In the genomic region with DNA sequence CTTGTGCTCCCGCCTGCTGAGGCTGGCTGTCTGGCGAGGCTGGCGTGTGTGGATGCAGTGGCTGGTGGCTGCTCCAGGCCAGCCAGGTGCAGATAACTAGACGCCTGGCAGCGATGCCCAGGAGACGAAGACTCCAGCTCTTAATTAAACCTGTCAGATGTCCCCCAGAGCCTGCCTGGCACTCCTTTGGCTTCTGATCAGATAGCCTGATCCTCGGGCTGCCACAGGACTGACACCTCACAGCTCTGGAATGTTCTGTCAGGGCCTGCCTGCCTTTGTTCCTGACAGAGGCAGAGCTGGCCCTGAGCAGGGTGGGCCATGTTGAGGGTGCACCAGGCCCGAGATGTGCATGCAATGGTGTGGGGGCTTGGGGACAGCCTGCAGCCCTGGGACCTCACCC, we compare ENCODE assay signal across 19 cellular contexts. TPM values are rescaled to one million over a fixed set of nuclear protein-coding genes. Genes with fewer than 3 reads are reported as not detected.
DNase-seq lines count a peak whose midpoint lies in the region; ATAC-seq and TF ChIP-seq lines count a peak whose summit lies in the region.
"Had no signal": no experiment of that assay in that cellular context is flagged by ENCODE, and none has a peak within 500 bp of the region (broad histone marks: within the 10 kb centered on the region; RNA-seq: fewer than 3 reads in every experiment).

No MANE protein-coding gene starts in this region.

- in situ Hi-C loops in astrocyte of the cerebellum (cut with HindIII; ENCODE audit: low sequenced_read_pairs) (no loop called here), gastrocnemius medialis (cut with MboI; ENCODE audit: low sequenced_read_pairs in 4 of 4) (no loop called here)

- peaks cover 64% of the 10 kb centered on the region for H3K36me3 Mint-ChIP-seq in activated T-cell treated with anti-CD3 and anti-CD28 coated beads, Interleukin-2, amount 50 U/mL, for 24 hours (ENCODE audit: low read depth)
- H3K36me3 Mint-ChIP-seq: activated CD8-positive, alpha-beta memory T cell treated with anti-CD3 and anti-CD28 coated beads, Interleukin-2, amount 10 ng/mL, durations not matched to agents 7 days and 5 days; activated naive CD4-positive, alpha-beta T cell treated with anti-CD3 and anti-CD28 coated beads, Interleukin-2, amount 10 ng/mL, durations not matched to agents 7 days and 5 days had no signal

- no peaks in the 10 kb centered on the region for H3K4me1 ChIP-seq in gastrocnemius medialis
- H3K4me1 ChIP-seq: lower lobe of right lung, neural progenitor cell, uterus had no signal

- no peak for ATAC-seq in gastrocnemius medialis
- ATAC-seq: activated CD8-positive, alpha-beta memory T cell treated with anti-CD3 and anti-CD28 coated beads, Interleukin-2, amount 10 ng/mL, durations not matched to agents 7 days and 5 days; lower lobe of right lung had no signal

- H3K4me3 ChIP-seq in astrocyte of the cerebellum (ENCODE audit: low read depth, low read length) (no peak overlapping the region), gastrocnemius medialis (no peak overlapping the region)
- H3K4me3 ChIP-seq: esophagus squamous epithelium, lower lobe of right lung, neural progenitor cell, uterus had no signal

- H3K36me3 ChIP-seq in gastrocnemius medialis = peaks cover 0 to 62% of the 10 kb centered on the region in 2 donors
- H3K36me3 ChIP-seq: neural progenitor cell, uterus had no signal

- no peaks in the 10 kb centered on the region for H3K27me3 Mint-ChIP-seq in activated T-cell treated with anti-CD3 and anti-CD28 coated beads, Interleukin-2, amount 50 U/mL, for 24 hours
- H3K27me3 Mint-ChIP-seq: activated B cell treated with CpG ODN at 0.5 μM for 24 hours; activated CD8-positive, alpha-beta memory T cell treated with anti-CD3 and anti-CD28 coated beads, Interleukin-2, amount 10 ng/mL, durations not matched to agents 7 days and 5 days; activated naive CD4-positive, alpha-beta T cell treated with anti-CD3 and anti-CD28 coated beads, Interleukin-2, amount 10 ng/mL, durations not matched to agents 7 days and 5 days; CD8-positive, alpha-beta memory T cell had no signal

- intact Hi-C loops in gastrocnemius medialis (cut with DNase I; ENCODE audit: low total_unique reads) = no loop called here

- H3K4me3 Mint-ChIP-seq in activated T-cell treated with anti-CD3 and anti-CD28 coated beads, Interleukin-2, amount 50 U/mL, for 24 hours = no peak overlapping the region
- H3K4me3 Mint-ChIP-seq: activated B cell treated with CpG ODN at 0.5 μM for 24 hours; activated CD8-positive, alpha-beta memory T cell treated with anti-CD3 and anti-CD28 coated beads, Interleukin-2, amount 10 ng/mL, durations not matched to agents 7 days and 5 days; activated naive CD4-positive, alpha-beta T cell treated with anti-CD3 and anti-CD28 coated beads, Interleukin-2, amount 10 ng/mL, durations not matched to agents 7 days and 5 days; CD8-positive, alpha-beta memory T cell; neural progenitor cell had no signal

- TF ChIP-seq RAD21 in Ishikawa (IDR thresholded peaks at IDR 0.05; ENCODE audit: low read depth) = no peak

- DNase-seq in A172 (ENCODE audit: low spot score) (peak; percentile 90), astrocyte of the cerebellum (ENCODE audit: low read depth) (peak; percentile 19), glomerular visceral epithelial cell (ENCODE audit: extremely low spot score) (peak; percentile 56), NCI-H345 treated with DMSO at 0.1 percent for 48 hours (lab: John Stamatoyannopoulos, UW; ENCODE audit: unreplicated experiment) (no peak), NOMO-1 (lab: John Stamatoyannopoulos, UW; ENCODE audit: unreplicated experiment in 2 of 2) (no peak), gastrocnemius medialis (no peak)
- no peak for DNase-seq in activated T-cell treated with anti-CD3 and anti-CD28 coated beads, Interleukin-2, amount 50 U/mL, for 24 hours
- DNase-seq: activated B cell treated with CpG ODN at 0.5 μM for 24 hours; activated CD8-positive, alpha-beta memory T cell treated with anti-CD3 and anti-CD28 coated beads, Interleukin-2, amount 10 ng/mL, durations not matched to agents 7 days and 5 days; activated naive CD4-positive, alpha-beta T cell treated with anti-CD3 and anti-CD28 coated beads, Interleukin-2, amount 10 ng/mL, durations not matched to agents 7 days and 5 days; CD8-positive, alpha-beta memory T cell; esophagus squamous epithelium; lower lobe of right lung; NCI-H1092; NCI-H2171; stimulated activated naive CD4-positive, alpha-beta T cell; uterus had no signal

- no peak for TF ChIP-seq POLR2A in gastrocnemius medialis (IDR thresholded peaks at IDR 0.05)

- no peaks in the 10 kb centered on the region for H3K9me3 Mint-ChIP-seq in activated T-cell treated with anti-CD3 and anti-CD28 coated beads, Interleukin-2, amount 50 U/mL, for 24 hours
- H3K9me3 Mint-ChIP-seq: activated B cell treated with CpG ODN at 0.5 μM for 24 hours; activated naive CD4-positive, alpha-beta T cell treated with anti-CD3 and anti-CD28 coated beads, Interleukin-2, amount 10 ng/mL, durations not matched to agents 7 days and 5 days; CD8-positive, alpha-beta memory T cell; neural progenitor cell had no signal

- H3K27ac ChIP-seq in gastrocnemius medialis = no peak overlapping the region
- H3K27ac ChIP-seq: lower lobe of right lung, neural progenitor cell, uterus had no signal

- H3K27me3 ChIP-seq in gastrocnemius medialis = no peaks in the 10 kb centered on the region
- H3K27me3 ChIP-seq: esophagus squamous epithelium, neural progenitor cell, uterus had no signal

- TF ChIP-seq CTCF in astrocyte of the cerebellum (IDR thresholded peaks at IDR 0.05; ENCODE audit: low read depth, low read length, missing control alignments) (no peak), gastrocnemius medialis (IDR thresholded peaks at IDR 0.05 in 4 of 5, conservative IDR thresholded peaks at IDR 0.05 in 1 of 5) (no peak)

- no peaks in the 10 kb centered on the region for H3K4me1 Mint-ChIP-seq in activated T-cell treated with anti-CD3 and anti-CD28 coated beads, Interleukin-2, amount 50 U/mL, for 24 hours (ENCODE audit: low read depth)
- H3K4me1 Mint-ChIP-seq: activated CD8-positive, alpha-beta memory T cell treated with anti-CD3 and anti-CD28 coated beads, Interleukin-2, amount 10 ng/mL, durations not matched to agents 7 days and 5 days; activated naive CD4-positive, alpha-beta T cell treated with anti-CD3 and anti-CD28 coated beads, Interleukin-2, amount 10 ng/mL, durations not matched to agents 7 days and 5 days; CD8-positive, alpha-beta memory T cell had no signal

- no peaks in the 10 kb centered on the region for H3K9me3 ChIP-seq in gastrocnemius medialis
- H3K9me3 ChIP-seq: esophagus squamous epithelium, lower lobe of right lung, uterus had no signal

- H3K27ac Mint-ChIP-seq in activated T-cell treated with anti-CD3 and anti-CD28 coated beads, Interleukin-2, amount 50 U/mL, for 24 hours = no peak overlapping the region
- H3K27ac Mint-ChIP-seq: activated B cell treated with CpG ODN at 0.5 μM for 24 hours; activated CD8-positive, alpha-beta memory T cell treated with anti-CD3 and anti-CD28 coated beads, Interleukin-2, amount 10 ng/mL, durations not matched to agents 7 days and 5 days; activated naive CD4-positive, alpha-beta T cell treated with anti-CD3 and anti-CD28 coated beads, Interleukin-2, amount 10 ng/mL, durations not matched to agents 7 days and 5 days had no signal

- no peak for TF ChIP-seq EP300 in Ishikawa (IDR thresholded peaks at IDR 0.05; ENCODE audit: borderline replicate concordance)

TF ChIP-seq in Ishikawa, 13 proteins besides CTCF, POLR2A, EP300 and RAD21:
- no peak for TF ChIP-seq TAF1 (IDR thresholded peaks at IDR 0.05; ENCODE audit: low read depth)
- no peak for TF ChIP-seq NFIC (IDR thresholded peaks at IDR 0.05)
- TF ChIP-seq TEAD4 (IDR thresholded peaks at IDR 0.05) = peak; percentile 14; the same call in 1 of the 2 replicates
TF ChIP-seq in Ishikawa: peak in this region for 1.

RNA-seq across cellular contexts. Expression of a gene that starts 36.5 kb away (rescaled TPM):
- 51.3 and 55.1 TPM in 2 replicates for total RNA-seq in A172 (2014; rRNA removed; shearing (Covaris generic))
- total RNA-seq in gastrocnemius medialis = 10 to 100 TPM; 12.7 to 27.9 (median 19.5) TPM

Comparison
In these comparisons a context has a peak if more than half of its experiments do, and no peak if none do; other contexts are left out.
1. DNase-seq: peak in A172 (single experiment), astrocyte of the cerebellum (single experiment) and glomerular visceral epithelial cell (single experiment); none in NCI-H345 treated with DMSO at 0.1 percent for 48 hours (single experiment), activated T-cell treated with anti-CD3 and anti-CD28 coated beads, Interleukin-2, amount 50 U/mL, for 24 hours (single experiment), NOMO-1 (0 of 2) and gastrocnemius medialis (0 of 2).